In the genomic region with DNA sequence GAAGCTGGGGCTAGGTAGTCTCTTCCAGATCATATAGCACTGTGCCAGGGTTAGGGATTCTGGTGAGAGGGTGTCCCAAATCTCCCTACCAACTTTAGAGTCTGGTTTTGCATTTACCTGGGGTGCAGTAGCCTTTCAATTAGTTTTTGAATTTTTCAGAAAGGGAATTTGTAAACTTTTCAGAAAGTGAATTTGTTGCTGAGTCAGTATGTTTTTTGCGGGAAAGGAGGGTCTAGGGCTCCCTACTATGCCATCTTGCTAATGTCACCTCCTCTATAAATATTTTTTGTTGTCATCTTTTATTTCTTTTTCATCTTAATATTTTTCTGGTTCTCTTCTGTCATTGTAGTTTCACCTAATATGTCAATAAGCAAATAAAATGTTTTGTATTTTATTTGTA, we compare ENCODE assay signal across 1 cellular context.
TF ChIP-seq lines count a peak whose summit lies in the region.

No MANE protein-coding gene starts in this region.

TF ChIP-seq in K562, 482 proteins besides CTCF, POLR2A, EP300 and RAD21 (continued from another document):
- TF ChIP-seq PATZ1 (CRISPR knock-in tag; IDR thresholded peaks at IDR 0.05; ENCODE audit: borderline replicate concordance): no peak
- peak; percentile 11; the same call in 1 of the 2 replicates for TF ChIP-seq MAFK (IDR thresholded peaks at IDR 0.05; ENCODE audit: low read length)
- TF ChIP-seq, protein P1, sequence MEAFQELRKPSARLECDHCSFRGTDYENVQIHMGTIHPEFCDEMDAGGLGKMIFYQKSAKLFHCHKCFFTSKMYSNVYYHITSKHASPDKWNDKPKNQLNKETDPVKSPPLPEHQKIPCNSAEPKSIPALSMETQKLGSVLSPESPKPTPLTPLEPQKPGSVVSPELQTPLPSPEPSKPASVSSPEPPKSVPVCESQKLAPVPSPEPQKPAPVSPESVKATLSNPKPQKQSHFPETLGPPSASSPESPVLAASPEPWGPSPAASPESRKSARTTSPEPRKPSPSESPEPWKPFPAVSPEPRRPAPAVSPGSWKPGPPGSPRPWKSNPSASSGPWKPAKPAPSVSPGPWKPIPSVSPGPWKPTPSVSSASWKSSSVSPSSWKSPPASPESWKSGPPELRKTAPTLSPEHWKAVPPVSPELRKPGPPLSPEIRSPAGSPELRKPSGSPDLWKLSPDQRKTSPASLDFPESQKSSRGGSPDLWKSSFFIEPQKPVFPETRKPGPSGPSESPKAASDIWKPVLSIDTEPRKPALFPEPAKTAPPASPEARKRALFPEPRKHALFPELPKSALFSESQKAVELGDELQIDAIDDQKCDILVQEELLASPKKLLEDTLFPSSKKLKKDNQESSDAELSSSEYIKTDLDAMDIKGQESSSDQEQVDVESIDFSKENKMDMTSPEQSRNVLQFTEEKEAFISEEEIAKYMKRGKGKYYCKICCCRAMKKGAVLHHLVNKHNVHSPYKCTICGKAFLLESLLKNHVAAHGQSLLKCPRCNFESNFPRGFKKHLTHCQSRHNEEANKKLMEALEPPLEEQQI (IDR thresholded peaks at IDR 0.05): no peak
- TF ChIP-seq ZBTB9 (CRISPR knock-in tag; IDR thresholded peaks at IDR 0.05): no peak
- TF ChIP-seq MAFG (tag; conservative IDR thresholded peaks at IDR 0.05): peak; percentile 28; the same call in 1 of the 2 replicates
- no peak for TF ChIP-seq RHOXF2B (CRISPR knock-in tag; conservative IDR thresholded peaks at IDR 0.05)
TF ChIP-seq in K562: peak in this region for 3.
